17 cellular contexts compared by ENCODE assay signal in genomic region chr18:42185486-42185885, GRCh38.
A peak's percentile ranks its signal among the peaks of the same experiment; 100 is the strongest.
DNase-seq lines count a peak whose midpoint lies in the region; FAIRE-seq and TF ChIP-seq lines count a peak whose summit lies in the region.
"Had no signal": no experiment of that assay in that cellular context is flagged by ENCODE, and none has a peak within 500 bp of the region (broad histone marks: within the 10 kb centered on the region; RNA-seq: fewer than 3 reads in every experiment).

No MANE protein-coding gene starts in this region.

- intact Hi-C loops in testis (cut with DNase I; ENCODE audit: low total_unique reads): no loop called here
- intact Hi-C loops in kidney (cut with DNase I): no loop called here

- no peak for TF ChIP-seq POLR2A in testis (IDR thresholded peaks at IDR 0.05)

- DNase-seq in DMS 273 treated with DMSO at 0.1 percent for 48 hours (lab: John Stamatoyannopoulos, UW): peak; percentile 63
- DNase-seq in NCI-H69 (lab: John Stamatoyannopoulos, UW): peak; percentile 73
- DNase-seq in cerebellar cortex (ENCODE audit: low spot score): peak; percentile 94
- no peak for DNase-seq in testis
- no peak for DNase-seq in NCI-H146 treated with DMSO at 0.1 percent for 48 hours (lab: John Stamatoyannopoulos, UW; ENCODE audit: unreplicated experiment)
- no peak for DNase-seq in H4 (ENCODE audit: low spot score)
- no peak for DNase-seq in kidney
- DNase-seq: ACHN; Calu3; CD4-positive, alpha-beta T cell; GOT3; HCEC 1CT; HFFc6 had no signal

- no peak overlapping the region for H3K4me3 ChIP-seq in BLaER1 treated with 17β-estradiol and CSF1 and Interleukin-3, amounts not matched to agents 10 nM and 100 nM
- no peak overlapping the region for H3K4me3 ChIP-seq in testis
- H3K4me3 ChIP-seq in kidney (ENCODE audit: low read length in 2 of 2): no peak overlapping the region
- H3K4me3 ChIP-seq: GM12878 had no signal

- no peaks in the 10 kb centered on the region for H3K27me3 ChIP-seq in BLaER1 treated with 17β-estradiol and CSF1 and Interleukin-3, amounts not matched to agents 10 nM and 100 nM
- no peaks in the 10 kb centered on the region for H3K27me3 ChIP-seq in testis

- H3K36me3 ChIP-seq in BLaER1 treated with 17β-estradiol and CSF1 and Interleukin-3, amounts not matched to agents 10 nM and 100 nM: 0 out of 22 replicates have a peak, but pooled peaks cover 0 to 4% (median 0%) of the 10 kb centered on the region in 11 experiments
- H3K36me3 ChIP-seq in testis (ENCODE audit: low read depth, missing control alignments) (no peaks in the 10 kb centered on the region), kidney (ENCODE audit: control insufficient read depth in 1 of 2, insufficient read depth in 2 of 2, low read length in 2 of 2) (no peaks in the 10 kb centered on the region)

- no peak for FAIRE-seq in kidney (lab: Jason Lieb, UNC)
- FAIRE-seq: GM12878, HepG2, HTR-8/SVneo had no signal

- H3K9me3 ChIP-seq in BLaER1 treated with 17β-estradiol and CSF1 and Interleukin-3, amounts not matched to agents 10 nM and 100 nM (replicated peaks in 1 of 11): peaks cover 0 to 23% (median 15%) of the 10 kb centered on the region in 11 experiments; a peak in 18 of 22 replicates
- H3K9me3 ChIP-seq in testis (no peaks in the 10 kb centered on the region), kidney (ENCODE audit: control insufficient read depth in 1 of 2, low read length in 2 of 2) (peaks cover 0 to 5% of the 10 kb centered on the region in 2 donors)

- peaks cover 19 to 47% (median 38%) of the 10 kb centered on the region in 10 experiments for H3K4me1 ChIP-seq in BLaER1 treated with 17β-estradiol and CSF1 and Interleukin-3, amounts not matched to agents 10 nM and 100 nM
- H3K4me1 ChIP-seq in testis (no peaks in the 10 kb centered on the region), kidney (ENCODE audit: control insufficient read depth in 1 of 2, insufficient read depth in 1 of 2, low read depth in 1 of 2, low read length in 2 of 2) (no peaks in the 10 kb centered on the region)

- TF ChIP-seq CTCF in testis (IDR thresholded peaks at IDR 0.05) (no peak), kidney (IDR thresholded peaks at IDR 0.05; ENCODE audit: borderline replicate concordance, extremely low read depth, insufficient read depth) (no peak)

- no peaks in the 10 kb centered on the region for H4K20me1 ChIP-seq in BLaER1 treated with 17β-estradiol and CSF1 and Interleukin-3, amounts not matched to agents 10 nM and 100 nM

- peak overlapping the region in 9 of 11 experiments; percentile 3 to 52 (median 22); a peak in 12 of 22 replicates for H3K4me2 ChIP-seq in BLaER1 treated with 17β-estradiol and CSF1 and Interleukin-3, amounts not matched to agents 10 nM and 100 nM

- no peak overlapping the region for H3K27ac ChIP-seq in BLaER1 treated with 17β-estradiol and CSF1 and Interleukin-3, amounts not matched to agents 10 nM and 100 nM
- no peak overlapping the region for H3K27ac ChIP-seq in testis
- H3K27ac ChIP-seq in kidney (ENCODE audit: low read depth in 2 of 2, low read length in 2 of 2): no peak overlapping the region

- H3K9ac ChIP-seq in BLaER1 treated with 17β-estradiol and CSF1 and Interleukin-3, amounts not matched to agents 10 nM and 100 nM: no peak overlapping the region
- no peak overlapping the region for H3K9ac ChIP-seq in kidney (ENCODE audit: low read length in 2 of 2)

Comparison
In these comparisons a context has a peak if more than half of its experiments do, and no peak if none do; other contexts are left out.
1. DNase-seq: peak in DMS 273 treated with DMSO at 0.1 percent for 48 hours (single experiment), NCI-H69 (single experiment) and cerebellar cortex (single experiment); none in testis (single experiment), NCI-H146 treated with DMSO at 0.1 percent for 48 hours (single experiment), H4 (single experiment) and kidney (single experiment).